In the genomic region with DNA sequence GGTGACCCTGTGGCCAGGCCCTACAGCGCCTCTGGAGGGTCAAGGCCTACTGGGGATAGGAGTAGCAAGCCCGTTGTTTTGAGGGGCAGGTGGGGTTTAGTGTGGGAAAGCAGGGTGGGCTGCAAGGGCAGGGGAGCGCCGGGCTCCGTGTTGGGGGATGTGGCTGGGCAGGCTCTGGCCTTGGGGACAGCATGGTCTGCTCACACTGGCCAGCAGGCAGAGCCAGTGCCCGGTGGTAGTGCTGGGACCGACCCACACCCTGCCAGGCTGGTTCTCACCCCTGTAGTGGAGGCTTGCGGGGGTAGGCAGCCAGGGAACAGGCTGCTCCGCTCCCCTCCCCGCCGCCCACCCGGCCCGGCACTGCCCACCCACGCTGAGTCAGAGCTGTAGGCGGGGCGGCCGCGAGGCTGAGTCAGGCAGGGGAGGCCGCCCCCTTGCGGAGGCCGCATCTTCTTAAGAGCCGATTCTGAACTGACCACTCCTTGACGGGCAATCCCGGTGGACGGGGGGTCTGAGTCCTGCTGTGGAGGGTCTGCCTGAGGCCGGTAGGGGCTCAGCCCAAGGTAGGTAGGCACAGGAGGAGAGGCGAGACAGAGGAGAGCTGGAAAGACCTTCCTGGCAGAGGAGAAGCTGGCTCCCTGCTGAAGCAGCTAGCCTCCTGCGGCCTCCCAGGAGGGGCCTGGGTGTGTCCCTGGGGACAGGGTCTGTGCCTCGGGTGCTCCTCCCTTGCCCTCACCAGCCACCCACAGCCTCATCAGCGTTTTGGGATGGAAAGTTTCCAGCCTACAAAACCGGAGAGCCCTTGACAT, we compare ENCODE assay signal across 1 cellular context.
TF ChIP-seq lines count a peak whose summit lies in the region.

No MANE protein-coding gene starts in this region.

TF ChIP-seq in K562, 482 proteins besides CTCF, POLR2A, EP300 and RAD21 (continued from another document and continues in another):
- TF ChIP-seq, protein P1, sequence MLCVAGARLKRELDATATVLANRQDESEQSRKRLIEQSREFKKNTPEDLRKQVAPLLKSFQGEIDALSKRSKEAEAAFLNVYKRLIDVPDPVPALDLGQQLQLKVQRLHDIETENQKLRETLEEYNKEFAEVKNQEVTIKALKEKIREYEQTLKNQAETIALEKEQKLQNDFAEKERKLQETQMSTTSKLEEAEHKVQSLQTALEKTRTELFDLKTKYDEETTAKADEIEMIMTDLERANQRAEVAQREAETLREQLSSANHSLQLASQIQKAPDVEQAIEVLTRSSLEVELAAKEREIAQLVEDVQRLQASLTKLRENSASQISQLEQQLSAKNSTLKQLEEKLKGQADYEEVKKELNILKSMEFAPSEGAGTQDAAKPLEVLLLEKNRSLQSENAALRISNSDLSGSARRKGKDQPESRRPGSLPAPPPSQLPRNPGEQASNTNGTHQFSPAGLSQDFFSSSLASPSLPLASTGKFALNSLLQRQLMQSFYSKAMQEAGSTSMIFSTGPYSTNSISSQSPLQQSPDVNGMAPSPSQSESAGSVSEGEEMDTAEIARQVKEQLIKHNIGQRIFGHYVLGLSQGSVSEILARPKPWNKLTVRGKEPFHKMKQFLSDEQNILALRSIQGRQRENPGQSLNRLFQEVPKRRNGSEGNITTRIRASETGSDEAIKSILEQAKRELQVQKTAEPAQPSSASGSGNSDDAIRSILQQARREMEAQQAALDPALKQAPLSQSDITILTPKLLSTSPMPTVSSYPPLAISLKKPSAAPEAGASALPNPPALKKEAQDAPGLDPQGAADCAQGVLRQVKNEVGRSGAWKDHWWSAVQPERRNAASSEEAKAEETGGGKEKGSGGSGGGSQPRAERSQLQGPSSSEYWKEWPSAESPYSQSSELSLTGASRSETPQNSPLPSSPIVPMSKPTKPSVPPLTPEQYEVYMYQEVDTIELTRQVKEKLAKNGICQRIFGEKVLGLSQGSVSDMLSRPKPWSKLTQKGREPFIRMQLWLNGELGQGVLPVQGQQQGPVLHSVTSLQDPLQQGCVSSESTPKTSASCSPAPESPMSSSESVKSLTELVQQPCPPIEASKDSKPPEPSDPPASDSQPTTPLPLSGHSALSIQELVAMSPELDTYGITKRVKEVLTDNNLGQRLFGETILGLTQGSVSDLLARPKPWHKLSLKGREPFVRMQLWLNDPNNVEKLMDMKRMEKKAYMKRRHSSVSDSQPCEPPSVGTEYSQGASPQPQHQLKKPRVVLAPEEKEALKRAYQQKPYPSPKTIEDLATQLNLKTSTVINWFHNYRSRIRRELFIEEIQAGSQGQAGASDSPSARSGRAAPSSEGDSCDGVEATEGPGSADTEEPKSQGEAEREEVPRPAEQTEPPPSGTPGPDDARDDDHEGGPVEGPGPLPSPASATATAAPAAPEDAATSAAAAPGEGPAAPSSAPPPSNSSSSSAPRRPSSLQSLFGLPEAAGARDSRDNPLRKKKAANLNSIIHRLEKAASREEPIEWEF (CRISPR knock-in tag; IDR thresholded peaks at IDR 0.05), result no peak
- TF ChIP-seq ESRRA (IDR thresholded peaks at IDR 0.05; ENCODE audit: borderline replicate concordance, low read depth) (peak; percentile 43), KHSRP (IDR thresholded peaks at IDR 0.05) (no peak), ZBTB7A (IDR thresholded peaks at IDR 0.05; ENCODE audit: borderline replicate concordance, control insufficient read depth, low read depth, low read length) (peak; percentile 97), CREM (IDR thresholded peaks at IDR 0.05; ENCODE audit: low read depth) (no peak), RFX5 (IDR thresholded peaks at IDR 0.05; ENCODE audit: low read depth, low read length) (no peak), XRCC5 (IDR thresholded peaks at IDR 0.05; ENCODE audit: low read depth, low read length) (no peak), BRF1 (IDR thresholded peaks at IDR 0.05; ENCODE audit: borderline replicate concordance, extremely low read depth, insufficient read length) (no peak), CBFB (CRISPR knock-in tag; IDR thresholded peaks at IDR 0.05) (peak; percentile 74; the same call in 1 of the 2 replicates), ARID2 (IDR thresholded peaks at IDR 0.05) (peak; percentile 77), RHOXF2B (CRISPR knock-in tag; conservative IDR thresholded peaks at IDR 0.05) (no peak), HDAC6 (IDR thresholded peaks at IDR 0.05; ENCODE audit: low read depth, low read length) (no peak), PRMT5 (CRISPR knock-in tag; IDR thresholded peaks at IDR 0.05) (no peak), ETV6 (IDR thresholded peaks at IDR 0.05; ENCODE audit: borderline replicate concordance in 1 of 2, low read depth in 2 of 2, low read length in 1 of 2) (no peak), ETV6 (CRISPR knock-in tag; IDR thresholded peaks at IDR 0.05; ENCODE audit: borderline replicate concordance) (no peak), ZNF764 (CRISPR knock-in tag; IDR thresholded peaks at IDR 0.05; ENCODE audit: low read depth) (no peak), SRSF9 (IDR thresholded peaks at IDR 0.05; ENCODE audit: borderline replicate concordance, low read depth, low read length) (no peak), ZNF551 (CRISPR knock-in tag; IDR thresholded peaks at IDR 0.05) (no peak)
- TF ChIP-seq, protein P2, sequence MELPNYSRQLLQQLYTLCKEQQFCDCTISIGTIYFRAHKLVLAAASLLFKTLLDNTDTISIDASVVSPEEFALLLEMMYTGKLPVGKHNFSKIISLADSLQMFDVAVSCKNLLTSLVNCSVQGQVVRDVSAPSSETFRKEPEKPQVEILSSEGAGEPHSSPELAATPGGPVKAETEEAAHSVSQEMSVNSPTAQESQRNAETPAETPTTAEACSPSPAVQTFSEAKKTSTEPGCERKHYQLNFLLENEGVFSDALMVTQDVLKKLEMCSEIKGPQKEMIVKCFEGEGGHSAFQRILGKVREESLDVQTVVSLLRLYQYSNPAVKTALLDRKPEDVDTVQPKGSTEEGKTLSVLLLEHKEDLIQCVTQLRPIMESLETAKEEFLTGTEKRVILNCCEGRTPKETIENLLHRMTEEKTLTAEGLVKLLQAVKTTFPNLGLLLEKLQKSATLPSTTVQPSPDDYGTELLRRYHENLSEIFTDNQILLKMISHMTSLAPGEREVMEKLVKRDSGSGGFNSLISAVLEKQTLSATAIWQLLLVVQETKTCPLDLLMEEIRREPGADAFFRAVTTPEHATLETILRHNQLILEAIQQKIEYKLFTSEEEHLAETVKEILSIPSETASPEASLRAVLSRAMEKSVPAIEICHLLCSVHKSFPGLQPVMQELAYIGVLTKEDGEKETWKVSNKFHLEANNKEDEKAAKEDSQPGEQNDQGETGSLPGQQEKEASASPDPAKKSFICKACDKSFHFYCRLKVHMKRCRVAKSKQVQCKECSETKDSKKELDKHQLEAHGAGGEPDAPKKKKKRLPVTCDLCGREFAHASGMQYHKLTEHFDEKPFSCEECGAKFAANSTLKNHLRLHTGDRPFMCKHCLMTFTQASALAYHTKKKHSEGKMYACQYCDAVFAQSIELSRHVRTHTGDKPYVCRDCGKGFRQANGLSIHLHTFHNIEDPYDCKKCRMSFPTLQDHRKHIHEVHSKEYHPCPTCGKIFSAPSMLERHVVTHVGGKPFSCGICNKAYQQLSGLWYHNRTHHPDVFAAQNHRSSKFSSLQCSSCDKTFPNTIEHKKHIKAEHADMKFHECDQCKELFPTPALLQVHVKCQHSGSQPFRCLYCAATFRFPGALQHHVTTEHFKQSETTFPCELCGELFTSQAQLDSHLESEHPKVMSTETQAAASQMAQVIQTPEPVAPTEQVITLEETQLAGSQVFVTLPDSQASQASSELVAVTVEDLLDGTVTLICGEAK (IDR thresholded peaks at IDR 0.05), result 0 out of 2 replicates have a peak, but pooled peaks have one; percentile 20
- TF ChIP-seq, protein P2 (CRISPR knock-in tag; IDR thresholded peaks at IDR 0.05), result no peak
- TF ChIP-seq, protein P3, sequence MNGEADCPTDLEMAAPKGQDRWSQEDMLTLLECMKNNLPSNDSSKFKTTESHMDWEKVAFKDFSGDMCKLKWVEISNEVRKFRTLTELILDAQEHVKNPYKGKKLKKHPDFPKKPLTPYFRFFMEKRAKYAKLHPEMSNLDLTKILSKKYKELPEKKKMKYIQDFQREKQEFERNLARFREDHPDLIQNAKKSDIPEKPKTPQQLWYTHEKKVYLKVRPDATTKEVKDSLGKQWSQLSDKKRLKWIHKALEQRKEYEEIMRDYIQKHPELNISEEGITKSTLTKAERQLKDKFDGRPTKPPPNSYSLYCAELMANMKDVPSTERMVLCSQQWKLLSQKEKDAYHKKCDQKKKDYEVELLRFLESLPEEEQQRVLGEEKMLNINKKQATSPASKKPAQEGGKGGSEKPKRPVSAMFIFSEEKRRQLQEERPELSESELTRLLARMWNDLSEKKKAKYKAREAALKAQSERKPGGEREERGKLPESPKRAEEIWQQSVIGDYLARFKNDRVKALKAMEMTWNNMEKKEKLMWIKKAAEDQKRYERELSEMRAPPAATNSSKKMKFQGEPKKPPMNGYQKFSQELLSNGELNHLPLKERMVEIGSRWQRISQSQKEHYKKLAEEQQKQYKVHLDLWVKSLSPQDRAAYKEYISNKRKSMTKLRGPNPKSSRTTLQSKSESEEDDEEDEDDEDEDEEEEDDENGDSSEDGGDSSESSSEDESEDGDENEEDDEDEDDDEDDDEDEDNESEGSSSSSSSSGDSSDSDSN (IDR thresholded peaks at IDR 0.05; ENCODE audit: borderline replicate concordance in 1 of 2, low read depth in 2 of 2, low read length in 2 of 2), result no peak
- TF ChIP-seq, protein P4, sequence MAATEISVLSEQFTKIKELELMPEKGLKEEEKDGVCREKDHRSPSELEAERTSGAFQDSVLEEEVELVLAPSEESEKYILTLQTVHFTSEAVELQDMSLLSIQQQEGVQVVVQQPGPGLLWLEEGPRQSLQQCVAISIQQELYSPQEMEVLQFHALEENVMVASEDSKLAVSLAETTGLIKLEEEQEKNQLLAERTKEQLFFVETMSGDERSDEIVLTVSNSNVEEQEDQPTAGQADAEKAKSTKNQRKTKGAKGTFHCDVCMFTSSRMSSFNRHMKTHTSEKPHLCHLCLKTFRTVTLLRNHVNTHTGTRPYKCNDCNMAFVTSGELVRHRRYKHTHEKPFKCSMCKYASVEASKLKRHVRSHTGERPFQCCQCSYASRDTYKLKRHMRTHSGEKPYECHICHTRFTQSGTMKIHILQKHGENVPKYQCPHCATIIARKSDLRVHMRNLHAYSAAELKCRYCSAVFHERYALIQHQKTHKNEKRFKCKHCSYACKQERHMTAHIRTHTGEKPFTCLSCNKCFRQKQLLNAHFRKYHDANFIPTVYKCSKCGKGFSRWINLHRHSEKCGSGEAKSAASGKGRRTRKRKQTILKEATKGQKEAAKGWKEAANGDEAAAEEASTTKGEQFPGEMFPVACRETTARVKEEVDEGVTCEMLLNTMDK (IDR thresholded peaks at IDR 0.05; ENCODE audit: borderline replicate concordance, insufficient read depth, low read depth, low read length, poor library complexity, severe bottlenecking), result peak; percentile 97
- TF ChIP-seq, protein P5, sequence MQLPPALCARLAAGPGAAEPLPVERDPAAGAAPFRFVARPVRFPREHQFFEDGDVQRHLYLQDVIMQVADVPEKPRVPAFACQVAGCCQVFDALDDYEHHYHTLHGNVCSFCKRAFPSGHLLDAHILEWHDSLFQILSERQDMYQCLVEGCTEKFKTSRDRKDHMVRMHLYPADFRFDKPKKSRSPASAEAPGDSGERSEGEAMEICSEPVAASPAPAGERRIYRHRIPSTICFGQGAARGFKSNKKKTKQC (CRISPR knock-in tag; IDR thresholded peaks at IDR 0.05), result no peak
- TF ChIP-seq, protein P6, sequence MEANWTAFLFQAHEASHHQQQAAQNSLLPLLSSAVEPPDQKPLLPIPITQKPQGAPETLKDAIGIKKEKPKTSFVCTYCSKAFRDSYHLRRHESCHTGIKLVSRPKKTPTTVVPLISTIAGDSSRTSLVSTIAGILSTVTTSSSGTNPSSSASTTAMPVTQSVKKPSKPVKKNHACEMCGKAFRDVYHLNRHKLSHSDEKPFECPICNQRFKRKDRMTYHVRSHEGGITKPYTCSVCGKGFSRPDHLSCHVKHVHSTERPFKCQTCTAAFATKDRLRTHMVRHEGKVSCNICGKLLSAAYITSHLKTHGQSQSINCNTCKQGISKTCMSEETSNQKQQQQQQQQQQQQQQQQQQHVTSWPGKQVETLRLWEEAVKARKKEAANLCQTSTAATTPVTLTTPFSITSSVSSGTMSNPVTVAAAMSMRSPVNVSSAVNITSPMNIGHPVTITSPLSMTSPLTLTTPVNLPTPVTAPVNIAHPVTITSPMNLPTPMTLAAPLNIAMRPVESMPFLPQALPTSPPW (CRISPR knock-in tag; IDR thresholded peaks at IDR 0.05), result peak; percentile 74
- TF ChIP-seq, protein P7, sequence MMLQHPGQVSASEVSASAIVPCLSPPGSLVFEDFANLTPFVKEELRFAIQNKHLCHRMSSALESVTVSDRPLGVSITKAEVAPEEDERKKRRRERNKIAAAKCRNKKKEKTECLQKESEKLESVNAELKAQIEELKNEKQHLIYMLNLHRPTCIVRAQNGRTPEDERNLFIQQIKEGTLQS (IDR thresholded peaks at IDR 0.05), result peak; percentile 85
- TF ChIP-seq, protein P7 (CRISPR knock-in tag; conservative IDR thresholded peaks at IDR 0.05), result peak; percentile 81
